18 cellular contexts compared by ENCODE assay signal in the genomic region with DNA sequence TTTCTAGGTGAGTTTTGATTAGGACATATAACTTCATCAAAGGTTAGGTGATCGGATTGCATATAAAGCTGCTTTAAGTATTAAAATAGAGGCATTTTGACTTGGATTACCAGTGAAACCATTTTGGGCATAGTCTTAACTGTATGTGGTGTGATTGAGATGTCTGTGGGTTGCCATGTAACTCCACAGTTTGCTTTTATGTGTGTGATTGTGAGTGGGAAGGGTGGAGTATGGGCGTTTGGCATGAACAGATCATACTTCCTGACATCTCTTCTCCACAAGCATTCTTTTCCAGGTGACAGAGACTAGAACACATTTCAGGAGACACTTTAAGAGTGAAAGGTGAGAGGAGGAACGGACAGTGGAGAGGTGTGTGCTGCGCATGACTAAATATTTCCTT.
DNase-seq lines count a peak whose midpoint lies in the region; TF ChIP-seq lines count a peak whose summit lies in the region.
"Had no signal": no experiment of that assay in that cellular context is flagged by ENCODE, and none has a peak within 500 bp of the region (broad histone marks: within the 10 kb centered on the region; RNA-seq: fewer than 3 reads in every experiment).

No MANE protein-coding gene starts in this region.

- H3K4me3 ChIP-seq in BLaER1 (no peak overlapping the region), HEK293 (ENCODE audit: low read depth, low read length) (no peak overlapping the region), neural progenitor cell (no peak overlapping the region)
- H3K4me3 ChIP-seq: GM23248, HAP-1 had no signal

- POLR2A ChIA-PET in HEK293 (lab: Yijun Ruan, JAX): no interaction called here

- peak overlapping the region; percentile 30; the same call in 1 of the 2 replicates for H3K9ac ChIP-seq in BLaER1
- H3K9ac ChIP-seq in neural progenitor cell: no peak overlapping the region
- H3K9ac ChIP-seq: GM23248 had no signal

- no peak overlapping the region for H2AFZ ChIP-seq in neural progenitor cell (replicated peaks)
- H2AFZ ChIP-seq: GM23248 had no signal

- H3K36me3 ChIP-seq in BLaER1: no peaks in the 10 kb centered on the region
- H3K36me3 ChIP-seq in HEK293 (ENCODE audit: control insufficient read depth in 2 of 2, insufficient read depth in 1 of 2, low read length in 2 of 2): no peaks in the 10 kb centered on the region
- H3K36me3 ChIP-seq in neural progenitor cell: no peaks in the 10 kb centered on the region
- H3K36me3 ChIP-seq: HAP-1 had no signal

- H4K20me1 ChIP-seq in BLaER1 (no peaks in the 10 kb centered on the region), neural progenitor cell (ENCODE audit: low read depth) (peaks cover 54% of the 10 kb centered on the region)

- H3K4me1 Mint-ChIP-seq in glutamatergic neuron (ENCODE audit: low read depth, unreplicated experiment) (peaks cover 21% of the 10 kb centered on the region), neural progenitor cell (peaks cover 8% of the 10 kb centered on the region), nephron progenitor cell (peaks cover 39% of the 10 kb centered on the region)
- H3K4me1 Mint-ChIP-seq: CD4-positive, CD25-positive, alpha-beta regulatory T cell; CD8-positive, alpha-beta memory T cell had no signal

- H3K4me1 ChIP-seq in BLaER1 (peaks cover 57% of the 10 kb centered on the region), HEK293 (ENCODE audit: control insufficient read depth, insufficient read depth, low read length) (peaks cover 8% of the 10 kb centered on the region), neural progenitor cell (peaks cover 26% of the 10 kb centered on the region)

- H3K27ac Mint-ChIP-seq in glutamatergic neuron (ENCODE audit: unreplicated experiment) (peak overlapping the region; percentile 19), neural progenitor cell (peak overlapping the region; percentile 42), nephron progenitor cell (no peak overlapping the region)
- H3K27ac Mint-ChIP-seq: CD4-positive, CD25-positive, alpha-beta regulatory T cell; CD8-positive, alpha-beta memory T cell had no signal

- H3K27me3 ChIP-seq in BLaER1 (no peaks in the 10 kb centered on the region), neural progenitor cell (no peaks in the 10 kb centered on the region)

- peaks cover 11% of the 10 kb centered on the region for H3F3A ChIP-seq in neural progenitor cell (ENCODE audit: low read depth)

- CTCF ChIA-PET in HEK293 (lab: Yijun Ruan, JAX): no interaction called here

- H3K4me3 Mint-ChIP-seq in glutamatergic neuron (ENCODE audit: unreplicated experiment) (peak overlapping the region; percentile 71), neural progenitor cell (no peak overlapping the region), nephron progenitor cell (no peak overlapping the region)
- H3K4me3 Mint-ChIP-seq: CD4-positive, CD25-positive, alpha-beta regulatory T cell; CD8-positive, alpha-beta memory T cell had no signal

- H3K4me2 ChIP-seq in BLaER1 (peak overlapping the region; percentile 84), neural progenitor cell (peak overlapping the region; percentile 58)

- TF ChIP-seq CTCF in HEK293 (tag by site-specific recombination; IDR thresholded peaks at IDR 0.05) (no peak), glutamatergic neuron (IDR thresholded peaks at IDR 0.05; ENCODE audit: partially characterized antibody, unreplicated experiment) (no peak), neural progenitor cell (IDR thresholded peaks at IDR 0.05) (no peak), GM20000 (IDR thresholded peaks at IDR 0.05; ENCODE audit: extremely low read depth, missing control alignments) (no peak), nephron progenitor cell (IDR thresholded peaks at IDR 0.05) (no peak)

- H3K27me3 Mint-ChIP-seq in glutamatergic neuron (ENCODE audit: unreplicated experiment) (no peaks in the 10 kb centered on the region), neural progenitor cell (ENCODE audit: insufficient read depth, low read depth) (no peaks in the 10 kb centered on the region), nephron progenitor cell (ENCODE audit: low read depth, poor library complexity) (no peaks in the 10 kb centered on the region)

- H3K9me3 ChIP-seq in BLaER1: no peaks in the 10 kb centered on the region; the same call in 1 of the 2 replicates
- no peaks in the 10 kb centered on the region for H3K9me3 ChIP-seq in HEK293 (ENCODE audit: control insufficient read depth, insufficient read depth, low read depth, low read length)
- H3K9me3 ChIP-seq in neural progenitor cell (ENCODE audit: low read depth): no peaks in the 10 kb centered on the region
- H3K9me3 ChIP-seq: HAP-1 had no signal

- no peak for DNase-seq in glutamatergic neuron
- no peak for DNase-seq in neural progenitor cell (ENCODE audit: low spot score)
- no peak for DNase-seq in GM20000 (ENCODE audit: low spot score)
- no peak for DNase-seq in GDM1 (lab: John Stamatoyannopoulos, UW)
- DNase-seq in medulla oblongata (ENCODE audit: extremely low spot score): no peak
- no peak for DNase-seq in nephron progenitor cell
- DNase-seq: 8988T; C1 segment of cervical spinal cord; CD4-positive, CD25-positive, alpha-beta regulatory T cell; CD8-positive, alpha-beta memory T cell; COR-L47; DMS 273 treated with DMSO at 0.1 percent for 48 hours; DMS53; DND-41; GM23248 had no signal

- peaks cover 3% of the 10 kb centered on the region for H3K9me3 Mint-ChIP-seq in glutamatergic neuron (ENCODE audit: unreplicated experiment)
- H3K9me3 Mint-ChIP-seq in neural progenitor cell: no peaks in the 10 kb centered on the region
- H3K9me3 Mint-ChIP-seq in nephron progenitor cell: no peaks in the 10 kb centered on the region
- H3K9me3 Mint-ChIP-seq: CD4-positive, CD25-positive, alpha-beta regulatory T cell; CD8-positive, alpha-beta memory T cell had no signal

- no peaks in the 10 kb centered on the region for H3K36me3 Mint-ChIP-seq in glutamatergic neuron (ENCODE audit: unreplicated experiment)
- peaks cover under 1% of the 10 kb centered on the region for H3K36me3 Mint-ChIP-seq in neural progenitor cell
- peaks cover 5% of the 10 kb centered on the region for H3K36me3 Mint-ChIP-seq in nephron progenitor cell (ENCODE audit: low read depth)
- H3K36me3 Mint-ChIP-seq: CD4-positive, CD25-positive, alpha-beta regulatory T cell; CD8-positive, alpha-beta memory T cell had no signal

- peak overlapping the region; percentile 72 for H3K27ac ChIP-seq in BLaER1
- no peak overlapping the region for H3K27ac ChIP-seq in HEK293 (ENCODE audit: extremely low read depth, low read depth, low read length)
- H3K27ac ChIP-seq in neural progenitor cell: peak overlapping the region; percentile 36
- H3K27ac ChIP-seq: GM23248 had no signal

- H3K79me2 ChIP-seq in neural progenitor cell (ENCODE audit: low read depth): peaks cover 32% of the 10 kb centered on the region

TF ChIP-seq in HEK293, 187 proteins besides CTCF, POLR2A, EP300 and RAD21:
- TF ChIP-seq ZFHX2 (tag by site-specific recombination; conservative IDR thresholded peaks at IDR 0.05) (peak; percentile 58), EGR2 (tag by site-specific recombination; IDR thresholded peaks at IDR 0.05; ENCODE audit: low read depth) (peak; percentile 61; the same call in 1 of the 2 replicates), ZNF580 (tag by site-specific recombination; IDR thresholded peaks at IDR 0.05) (no peak)
TF ChIP-seq in HEK293: peak in this region for 2.
